8 cellular contexts compared by ENCODE assay signal in the genomic region with DNA sequence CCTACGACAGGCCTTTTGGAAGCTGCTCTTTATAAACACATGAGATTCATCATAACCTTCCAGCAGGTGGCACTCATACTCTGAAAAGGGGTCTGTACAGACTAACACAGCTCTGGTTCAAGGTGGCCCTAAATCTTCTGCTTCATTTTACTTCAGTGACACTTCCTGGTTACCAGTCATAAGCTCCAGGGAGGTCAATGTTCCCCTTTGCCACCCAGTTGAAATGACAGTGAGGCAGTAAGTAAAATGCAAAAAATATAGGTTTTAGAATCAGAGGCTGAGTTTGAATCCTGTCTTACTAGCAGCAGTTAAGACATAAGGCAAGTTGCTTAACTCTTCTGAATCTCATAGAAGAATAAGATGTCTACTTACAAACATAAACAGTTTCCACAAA.
DNase-seq lines count a peak whose midpoint lies in the region; ATAC-seq and TF ChIP-seq lines count a peak whose summit lies in the region.

No MANE protein-coding gene starts in this region.

- no peak overlapping the region for H2BK5ac ChIP-seq in H9 (ENCODE audit: insufficient read length, low read length)

- peak; percentile 61 for TF ChIP-seq CTCF in GM10248 (IDR thresholded peaks at IDR 0.05; ENCODE audit: control extremely low read depth, extremely low read depth, low read depth, missing control alignments)
- peak; percentile 77 for TF ChIP-seq CTCF in H9 (conservative IDR thresholded peaks at IDR 0.05)
- peak; percentile 66 for TF ChIP-seq CTCF in LNCAP (IDR thresholded peaks at IDR 0.05)
- peak; percentile 68 for TF ChIP-seq CTCF in glutamatergic neuron (IDR thresholded peaks at IDR 0.05; ENCODE audit: partially characterized antibody, unreplicated experiment)
- TF ChIP-seq CTCF in prostate gland (IDR thresholded peaks at IDR 0.05): peak; percentile 55 to 86 (median 82)

- no peak overlapping the region for H3K4me3 ChIP-seq in prostate gland

- no peak overlapping the region for H2BK12ac ChIP-seq in H9 (ENCODE audit: insufficient read length, low read depth, low read length)

- no peak overlapping the region for H4K91ac ChIP-seq in H9 (ENCODE audit: insufficient read length, low read depth, low read length)

- H3K27me3 Mint-ChIP-seq in H9 (ENCODE audit: low read depth) (no peaks in the 10 kb centered on the region), glutamatergic neuron (ENCODE audit: unreplicated experiment) (no peaks in the 10 kb centered on the region)

- H3K9me3 Mint-ChIP-seq in H9 (no peaks in the 10 kb centered on the region), glutamatergic neuron (ENCODE audit: unreplicated experiment) (no peaks in the 10 kb centered on the region)
- no peaks in the 10 kb centered on the region for H3K9me3 Mint-ChIP-seq in activated naive CD4-positive, alpha-beta T cell treated with anti-CD3 and anti-CD28 coated beads, Interleukin-2, amount 50 U/mL, for 72 hours

- intact Hi-C loops in prostate gland (cut with DNase I): loop anchor here (2.0 to 5.0 kb wide), 2 partner anchors 195 to 266 kb away; no protein-coding TSS in a partner anchor
- intact Hi-C loops in posterior vena cava (cut with DNase I): loop anchor here (5.0 kb wide), 2 partner anchors 265 to 270 kb away; no protein-coding TSS in a partner anchor

- H3K27ac ChIP-seq in H9 (ENCODE audit: insufficient read length, low read depth, low read length) (no peak overlapping the region), prostate gland (peak overlapping the region; percentile 76 to 83)

- H3K56ac ChIP-seq in H9 (ENCODE audit: insufficient read length, low read depth, low read length): no peak overlapping the region

- peak; percentile 98 to 99 for ATAC-seq in activated naive CD4-positive, alpha-beta T cell treated with anti-CD3 and anti-CD28 coated beads, Interleukin-2, amount 50 U/mL, for 72 hours

- H3K36me3 ChIP-seq in prostate gland: no peaks in the 10 kb centered on the region

- no peak overlapping the region for H3K23ac ChIP-seq in H9 (ENCODE audit: insufficient read length, low read depth, low read length)

- no peaks in the 10 kb centered on the region for H3K79me1 ChIP-seq in H9 (ENCODE audit: insufficient read depth, low read depth, low read length, poor library complexity, severe bottlenecking)

- H3K79me2 ChIP-seq in H9 (ENCODE audit: insufficient read depth, low read length): no peaks in the 10 kb centered on the region

- H3K36me3 Mint-ChIP-seq in H9 (ENCODE audit: insufficient read depth in 1 of 3, low read depth in 3 of 3): no peaks in the 10 kb centered on the region
- no peaks in the 10 kb centered on the region for H3K36me3 Mint-ChIP-seq in activated naive CD4-positive, alpha-beta T cell treated with anti-CD3 and anti-CD28 coated beads, Interleukin-2, amount 50 U/mL, for 72 hours
- no peaks in the 10 kb centered on the region for H3K36me3 Mint-ChIP-seq in glutamatergic neuron (ENCODE audit: unreplicated experiment)

- H2BK15ac ChIP-seq in H9 (ENCODE audit: low read depth, low read length): no peak overlapping the region

- no peak overlapping the region for H4K8ac ChIP-seq in H9 (replicated peaks; ENCODE audit: insufficient read length, low read depth, low read length)

- no peak overlapping the region for H2AFZ ChIP-seq in H9 (ENCODE audit: low read length)

- H4K5ac ChIP-seq in H9 (ENCODE audit: insufficient read length, low read depth, low read length): no peak overlapping the region

- H3K23me2 ChIP-seq in H9 (ENCODE audit: insufficient read length, low read depth, low read length, poor library complexity, severe bottlenecking): no peaks in the 10 kb centered on the region

- H3K27me3 ChIP-seq in H9 (ENCODE audit: insufficient read depth, low read length): no peaks in the 10 kb centered on the region
- no peaks in the 10 kb centered on the region for H3K27me3 ChIP-seq in prostate gland (replicated peaks; ENCODE audit: insufficient read depth)

- H2BK20ac ChIP-seq in H9 (ENCODE audit: low read depth, low read length, poor library complexity, severe bottlenecking): no peak overlapping the region

- CTCF ChIA-PET in GM10248 (lab: Yijun Ruan, JAX): interaction anchor here (0.6 to 3.9 kb wide), 56 partner anchors 8 to 1346 kb away, joined by 3 to 41 read pairs (median 4); a partner anchor contains a TSS

- no peak overlapping the region for H3K18ac ChIP-seq in H9 (ENCODE audit: insufficient read length, low read depth, low read length)

- H3K4me1 Mint-ChIP-seq in H9 (peaks cover 0 to 5% of the 10 kb centered on the region in 2 experiments; a peak in 2 of 4 replicates), glutamatergic neuron (ENCODE audit: low read depth, unreplicated experiment) (no peaks in the 10 kb centered on the region)

- no peaks in the 10 kb centered on the region for H3K9me3 ChIP-seq in H9 (ENCODE audit: control insufficient read depth, low read depth, low read length)
- H3K9me3 ChIP-seq in prostate gland: no peaks in the 10 kb centered on the region

- no peaks in the 10 kb centered on the region for H4K20me1 ChIP-seq in H9 (ENCODE audit: control insufficient read depth, insufficient read depth, insufficient read length)

- H2BK120ac ChIP-seq in H9 (ENCODE audit: low read depth, low read length, poor library complexity, severe bottlenecking): no peak overlapping the region

- DNase-seq in GM10248 (ENCODE audit: extremely low spot score): peak; percentile 70
- DNase-seq in H9: peak; percentile 41
- DNase-seq in RPMI8226: peak; percentile 74
- peak in 1 of 2 donors; percentile 70 for DNase-seq in activated naive CD4-positive, alpha-beta T cell treated with anti-CD3 and anti-CD28 coated beads, Interleukin-2, amount 50 U/mL, for 72 hours (ENCODE audit: low spot score in 2 of 2)
- DNase-seq in glutamatergic neuron: no peak
- DNase-seq in prostate gland (ENCODE audit: low spot score): peak; percentile 86
- no peak for DNase-seq in posterior vena cava (ENCODE audit: low spot score)

- H2AK5ac ChIP-seq in H9 (ENCODE audit: insufficient read length, low read length): no peak overlapping the region

- H3K4ac ChIP-seq in H9 (ENCODE audit: low read depth, low read length): no peak overlapping the region

- POLR2A ChIA-PET in GM10248 (lab: Yijun Ruan, JAX): interaction anchor here (0.5 to 2.6 kb wide), 5 partner anchors 74 to 300 kb away, joined by 3 to 16 read pairs (median 6); a partner anchor contains a TSS

- H3T11ph ChIP-seq in H9 (ENCODE audit: low read length): no peak overlapping the region

- H3K4me3 Mint-ChIP-seq in H9 (no peak overlapping the region), glutamatergic neuron (ENCODE audit: unreplicated experiment) (no peak overlapping the region)

- H3K27ac Mint-ChIP-seq in H9 (no peak overlapping the region), glutamatergic neuron (ENCODE audit: unreplicated experiment) (no peak overlapping the region)
- peak overlapping the region in 1 of 2 donors; percentile 42 for H3K27ac Mint-ChIP-seq in activated naive CD4-positive, alpha-beta T cell treated with anti-CD3 and anti-CD28 coated beads, Interleukin-2, amount 50 U/mL, for 72 hours

- no peak for TF ChIP-seq POLR2A in prostate gland (IDR thresholded peaks at IDR 0.05)

- no peak overlapping the region for H3K14ac ChIP-seq in H9 (ENCODE audit: insufficient read depth, low read length)

- no peak overlapping the region for H3K9ac ChIP-seq in H9 (ENCODE audit: extremely low read depth, insufficient read length, low read length)

- H3K4me2 ChIP-seq in H9 (ENCODE audit: insufficient read depth, insufficient read length, low read length): no peak overlapping the region

- no CpG with 5 or more reads among the region's 1 CpG for WGBS in H9 (ENCODE audit: extremely low coverage, insufficient read length, low lambda C conversion rate)
- 4% methylated on average over 1 of the region's 1 CpG for WGBS in prostate gland

- H3K4me1 ChIP-seq in H9 (ENCODE audit: insufficient read depth, low read length): no peaks in the 10 kb centered on the region
- H3K4me1 ChIP-seq in prostate gland (replicated peaks): no peaks in the 10 kb centered on the region

Comparison
In these comparisons a context has a peak if more than half of its experiments do, and no peak if none do; other contexts are left out.
1. DNase-seq: peak in GM10248 (single experiment), H9 (single experiment), RPMI8226 (single experiment) and prostate gland (single experiment); none in glutamatergic neuron (single experiment) and posterior vena cava (single experiment).
2. Peak in every context shown above with its lines, with median percentiles within 50 percentile points of each other: CTCF ChIP-seq.